In the genomic region with DNA sequence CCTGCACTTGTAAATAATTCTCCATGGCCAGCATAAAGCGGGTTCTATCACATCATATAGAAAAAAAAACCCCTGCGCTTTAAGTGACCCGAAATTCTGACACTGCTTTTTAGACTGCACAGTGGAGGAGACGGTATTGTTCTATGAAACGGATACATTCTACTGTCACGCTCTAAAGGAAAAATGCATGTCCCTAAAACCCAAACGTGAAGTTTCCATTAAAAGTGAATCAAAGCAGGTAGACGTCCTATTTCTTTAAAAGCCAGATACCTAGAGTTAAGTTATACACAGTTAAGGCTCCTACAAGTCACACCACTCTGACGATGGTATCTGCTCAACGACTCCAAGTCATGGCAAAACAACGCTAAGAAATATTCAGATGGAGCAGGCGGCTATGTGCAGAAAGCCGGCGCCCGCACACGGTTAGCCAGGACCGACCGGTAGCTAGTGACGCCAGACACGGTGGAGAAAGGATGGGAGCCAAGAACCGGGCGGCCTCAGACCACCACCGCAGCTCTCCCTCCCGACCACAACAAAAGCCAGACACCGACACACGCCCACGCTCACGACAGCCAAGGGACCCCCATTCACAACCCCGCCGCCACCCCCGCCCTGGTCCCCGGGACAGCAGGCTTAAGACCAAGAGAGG, we compare ENCODE assay signal across 8 cellular contexts. TPM values are rescaled to one million over a fixed set of nuclear protein-coding genes. Genes with fewer than 3 reads are reported as not detected.
A peak's percentile ranks its signal among the peaks of the same experiment; 100 is the strongest.
DNase-seq lines count a peak whose midpoint lies in the region; ATAC-seq, FAIRE-seq and TF ChIP-seq lines count a peak whose summit lies in the region.

No MANE protein-coding gene starts in this region.

- H3K4ac ChIP-seq in mesendoderm (ENCODE audit: low read depth, low read length): no peak overlapping the region

- no peak overlapping the region for H2BK5ac ChIP-seq in mesendoderm (ENCODE audit: low read length)

- no CpG with 5 or more reads among the region's 32 CpGs for WGBS in mesendoderm (ENCODE audit: extremely low coverage, insufficient coverage, low lambda C conversion rate)

- H3K4me1 ChIP-seq in duodenal mucosa (ENCODE audit: control insufficient read depth in 1 of 2, insufficient read depth in 2 of 2, low read length in 2 of 2) (peaks cover 28 to 40% of the 10 kb centered on the region in 2 donors), mesendoderm (ENCODE audit: control insufficient read depth, low read depth, low read length) (peaks cover 3% of the 10 kb centered on the region)

- H3K79me1 ChIP-seq in mesendoderm (ENCODE audit: low read length): peaks cover 6% of the 10 kb centered on the region

- peak; percentile 76 for FAIRE-seq in GM12892 (lab: Jason Lieb, UNC)

- H3K9me3 ChIP-seq in duodenal mucosa (ENCODE audit: control insufficient read depth in 1 of 2, low read length in 2 of 2): no peaks in the 10 kb centered on the region

- DNase-seq in GM12892 (ENCODE audit: insufficient read length) (peak; percentile 13), SK-N-DZ (ENCODE audit: low spot score) (peak; percentile 26), mesendoderm (peak; percentile 42), ureter (ENCODE audit: low spot score) (peak; percentile 49), NCI-H2171 treated with DMSO at 0.1 percent for 48 hours (lab: John Stamatoyannopoulos, UW) (no peak)

- H3K9ac ChIP-seq in duodenal mucosa (ENCODE audit: low read depth in 1 of 2, low read length in 2 of 2): peak overlapping the region; percentile 86 to 97
- H3K9ac ChIP-seq in mesendoderm (ENCODE audit: low read length): peak overlapping the region; percentile 96

- H3K79me2 ChIP-seq in mesendoderm (ENCODE audit: control insufficient read depth, insufficient read depth, low read length): peaks cover 41% of the 10 kb centered on the region

- H3K36me3 ChIP-seq in duodenal mucosa (ENCODE audit: control insufficient read depth in 1 of 2, insufficient read depth in 2 of 2, low read length in 2 of 2): peaks cover 8 to 24% of the 10 kb centered on the region in 2 donors
- H3K36me3 ChIP-seq in mesendoderm (ENCODE audit: control insufficient read depth, insufficient read depth, low read length): peaks cover 3% of the 10 kb centered on the region

- no peak overlapping the region for H4K8ac ChIP-seq in mesendoderm (ENCODE audit: low read depth, low read length)

- H3K27me3 ChIP-seq in duodenal mucosa (ENCODE audit: control insufficient read depth in 1 of 2, insufficient read depth in 2 of 2, low read length in 2 of 2): no peaks in the 10 kb centered on the region
- H3K27me3 ChIP-seq in mesendoderm (ENCODE audit: insufficient read depth, low read length, poor library complexity): no peaks in the 10 kb centered on the region

- H3K23ac ChIP-seq in mesendoderm (ENCODE audit: low read length): peak overlapping the region; percentile 11

- H2BK120ac ChIP-seq in mesendoderm (ENCODE audit: low read depth, low read length): no peak overlapping the region

- ATAC-seq in HG03045 (IDR thresholded peaks at IDR 0.05; ENCODE audit: unreplicated experiment): peak; percentile 31

- H3K4me2 ChIP-seq in mesendoderm (ENCODE audit: low read length): peak overlapping the region; percentile 88

- H2BK15ac ChIP-seq in mesendoderm (replicated peaks; ENCODE audit: low read depth): no peak overlapping the region

- H3K56ac ChIP-seq in mesendoderm (ENCODE audit: low read length): peak overlapping the region; percentile 99

- H2AK5ac ChIP-seq in mesendoderm (ENCODE audit: low read length): no peak overlapping the region

- no peak for TF ChIP-seq CTCF in 22Rv1 (IDR thresholded peaks at IDR 0.05)

- H3K18ac ChIP-seq in mesendoderm (ENCODE audit: low read length): peak overlapping the region; percentile 7

- H3K4me3 ChIP-seq in duodenal mucosa (ENCODE audit: low read depth in 1 of 2, low read length in 2 of 2) (peak overlapping the region; percentile 85 to 89), mesendoderm (ENCODE audit: low read length) (peak overlapping the region; percentile 91)

- H3K27ac ChIP-seq in 22Rv1 (peak overlapping the region; percentile 94), duodenal mucosa (ENCODE audit: low read depth, low read length) (peak overlapping the region; percentile 99), mesendoderm (ENCODE audit: low read depth, low read length) (peak overlapping the region; percentile 97)

- no peak for TF ChIP-seq POLR2A in GM12892 (IDR thresholded peaks at IDR 0.05; ENCODE audit: low read depth, low read length)

- H4K5ac ChIP-seq in mesendoderm (ENCODE audit: low read length): no peak overlapping the region

RNA-seq across cellular contexts. Expression of a gene that starts 0.8 kb away (rescaled TPM):
- 557 TPM for polyA plus RNA-seq in GM12892 (2012; ENCODE audit: missing spikeins)
- polyA plus RNA-seq in SK-N-DZ (2014; cell fraction: cytosol; rRNA removed): 635 and 699 TPM in 2 replicates
- 270 and 380 TPM in 2 replicates for polyA plus RNA-seq in SK-N-DZ (2014; cell fraction: nucleus; rRNA removed)
- 654 TPM for polyA plus RNA-seq in mesendoderm (2013, experiment 1 of 2)
- polyA plus RNA-seq in mesendoderm (2013, experiment 2 of 2): 649 TPM
- total RNA-seq in ureter: 324 TPM

RNA-seq across cellular contexts. Expression of a gene that starts 49.9 kb away (rescaled TPM):
- polyA plus RNA-seq in GM12892 (2012; ENCODE audit: missing spikeins): 93.8 TPM
- 150 and 162 TPM in 2 replicates for polyA plus RNA-seq in SK-N-DZ (2014; cell fraction: cytosol; rRNA removed)
- polyA plus RNA-seq in SK-N-DZ (2014; cell fraction: nucleus; rRNA removed): 79.7 and 108 TPM in 2 replicates
- 82.9 TPM for polyA plus RNA-seq in mesendoderm (2013, experiment 1 of 2)
- 80.1 TPM for polyA plus RNA-seq in mesendoderm (2013, experiment 2 of 2)
- 110 TPM for total RNA-seq in ureter
